ENCODE assay signal across 21 cellular contexts in genomic region chr17:58806046-58806445, GRCh38. TPM values are rescaled to one million over a fixed set of nuclear protein-coding genes. Genes with fewer than 3 reads are reported as not detected.
"Had no signal": no experiment of that assay in that cellular context is flagged by ENCODE, and none has a peak within 500 bp of the region (broad histone marks: within the 10 kb centered on the region; RNA-seq: fewer than 3 reads in every experiment).

No MANE protein-coding gene starts in this region.

- DNase-seq: Kasumi-1, MV-4-11, NCI-H1048, NCI-H1105, NCI-H1417, NCI-H1436 treated with DMSO at 0.1 percent for 48 hours, NCI-H1694, NCI-H187 treated with DMSO at 0.1 percent for 48 hours, NCI-H2029 treated with DMSO at 0.1 percent for 48 hours, NCI-H2227 treated with DMSO at 0.1 percent for 48 hours, NCI-H524, NCI-H526 treated with DMSO at 0.1 percent for 48 hours, NCI-H748 treated with DMSO at 0.1 percent for 48 hours, RPMI8226, SHP77, SK-N-SH, SW 1271 had no signal

- H3K27ac ChIP-seq: KMS-11 had no signal

- H3K9me3 ChIP-seq: SK-N-SH had no signal

- H3K4me1 Mint-ChIP-seq: IgD-negative memory B cell had no signal

- H3K4me3 Mint-ChIP-seq: IgD-negative memory B cell had no signal

- H3K4me3 ChIP-seq: K562 had no signal

- H3K4me2 ChIP-seq: KMS-11, SK-N-SH had no signal

- ATAC-seq: K562 had no signal

- H3K9me2 ChIP-seq: SK-N-SH had no signal

- FAIRE-seq: K562, RCC 7860 had no signal

- H3K27ac Mint-ChIP-seq: IgD-negative memory B cell had no signal

RNA-seq across cellular contexts. Expression of gene PPM1E, which starts 50.4 kb away (rescaled TPM):
- polyA plus RNA-seq: IgD-negative memory B cell had no signal
